In genomic region chr21:31922881-31923280, GRCh38 we compare ENCODE assay signal across 20 cellular contexts. TPM values are rescaled to one million over a fixed set of nuclear protein-coding genes. Genes with fewer than 3 reads are reported as not detected.
A peak's percentile ranks its signal among the peaks of the same experiment; 100 is the strongest.
DNase-seq lines count a peak whose midpoint lies in the region; ATAC-seq and TF ChIP-seq lines count a peak whose summit lies in the region.
"Had no signal": no experiment of that assay in that cellular context is flagged by ENCODE, and none has a peak within 500 bp of the region (broad histone marks: within the 10 kb centered on the region; RNA-seq: fewer than 3 reads in every experiment).

No MANE protein-coding gene starts in this region.

- no peaks in the 10 kb centered on the region for H3K27me3 Mint-ChIP-seq in mesothelial cell of epicardium (ENCODE audit: low read depth)
- H3K27me3 Mint-ChIP-seq: IgD-negative memory B cell had no signal

- peak overlapping the region; percentile 34 for H3K27ac Mint-ChIP-seq in mesothelial cell of epicardium
- H3K27ac Mint-ChIP-seq: CD14-positive monocyte, IgD-negative memory B cell had no signal

- in situ Hi-C loops in KBM-7 (cut with MboI; ENCODE audit: low pct_unique_long_range_greater_than_20kb, low sequenced_read_pairs) = no loop called here

- no peak overlapping the region for H3K27ac ChIP-seq in upper lobe of left lung
- H3K27ac ChIP-seq: HL-60, RWPE1, SJSA1 had no signal

- TF ChIP-seq POLR2A in upper lobe of left lung (IDR thresholded peaks at IDR 0.05) = no peak

- peaks cover 15% of the 10 kb centered on the region for H3K9me3 Mint-ChIP-seq in mesothelial cell of epicardium

- no peak for TF ChIP-seq CTCF in mesothelial cell of epicardium (IDR thresholded peaks at IDR 0.05; ENCODE audit: unreplicated experiment)
- no peak for TF ChIP-seq CTCF in upper lobe of left lung (IDR thresholded peaks at IDR 0.05)

- no peak overlapping the region for H3K4me3 Mint-ChIP-seq in mesothelial cell of epicardium
- H3K4me3 Mint-ChIP-seq: CD14-positive monocyte, IgD-negative memory B cell had no signal

- DNase-seq in cardiac septum (ENCODE audit: low spot score) (peak; percentile 26), left ventricle myocardium superior (no peak), SHP77 (lab: John Stamatoyannopoulos, UW) (peak; percentile 51 to 58), mesothelial cell of epicardium (ENCODE audit: low spot score in 2 of 2, unreplicated experiment in 2 of 2) (no peak), upper lobe of left lung (no peak), KBM-7 (no peak)
- DNase-seq: 8988T, GF-D8, NCI-H1092 treated with DMSO at 0.1 percent for 48 hours, NCI-H69, PC-3, SW 1271 had no signal

- H3K27me3 ChIP-seq in upper lobe of left lung = no peaks in the 10 kb centered on the region
- H3K27me3 ChIP-seq: SJSA1 had no signal

- 93 to 94% methylated on average over 10 of the region's 10 CpGs for WGBS in upper lobe of left lung, 2 donors

- peaks cover 22% of the 10 kb centered on the region for H3K4me1 Mint-ChIP-seq in mesothelial cell of epicardium
- H3K4me1 Mint-ChIP-seq: CD14-positive monocyte, IgD-negative memory B cell had no signal

- ATAC-seq in left ventricle myocardium superior (no peak), upper lobe of left lung (ENCODE audit: low FRiP score in 2 of 2) (no peak), HG02763 (IDR thresholded peaks at IDR 0.05; ENCODE audit: unreplicated experiment) (no peak), HG03159 (IDR thresholded peaks at IDR 0.05; ENCODE audit: unreplicated experiment) (no peak)
- ATAC-seq: PC-3 had no signal

- no peak for TF ChIP-seq EP300 in upper lobe of left lung (IDR thresholded peaks at IDR 0.05)

- H3K4me1 ChIP-seq in upper lobe of left lung = no peaks in the 10 kb centered on the region

- no peaks in the 10 kb centered on the region for H3K36me3 ChIP-seq in upper lobe of left lung

- peaks cover 24% of the 10 kb centered on the region for H3K36me3 Mint-ChIP-seq in mesothelial cell of epicardium
- H3K36me3 Mint-ChIP-seq: CD14-positive monocyte had no signal

- peaks cover 0 to 5% (median 0%) of the 10 kb centered on the region in 4 donors for H3K9me3 ChIP-seq in upper lobe of left lung
- H3K9me3 ChIP-seq: HAP-1, SJSA1 had no signal

- H3K4me3 ChIP-seq in upper lobe of left lung = no peak overlapping the region
- H3K4me3 ChIP-seq: HAP-1, SJSA1 had no signal

- intact Hi-C loops in cardiac septum (cut with DNase I) (no loop called here), left ventricle myocardium superior (cut with micrococcal nuclease) (no loop called here)

RNA-seq across cellular contexts. Expression of gene HUNK, which starts 50.1 kb away (rescaled TPM):
- total RNA-seq in cardiac septum = 0.73 TPM
- total RNA-seq in left ventricle myocardium superior = 0.40 TPM
- 58.8 to 61.4 TPM (median 60.6 TPM) in 3 replicates for total RNA-seq in mesothelial cell of epicardium
- total RNA-seq in upper lobe of left lung = 1 to 10 TPM; 1.1 to 6.2 (median 2.2) TPM
- total RNA-seq: PC-3 had no signal

Comparison
In these comparisons a context has a peak if more than half of its experiments do, and no peak if none do; other contexts are left out.
1. DNase-seq: peak in cardiac septum (single experiment) and SHP77 (2 of 2); none in left ventricle myocardium superior (single experiment), mesothelial cell of epicardium (0 of 2), upper lobe of left lung (0 of 2) and KBM-7 (single experiment).